7 cellular contexts compared by ENCODE assay signal in genomic region chrX:1673337-1673736, GRCh38. TPM values are rescaled to one million over a fixed set of nuclear protein-coding genes. Genes with fewer than 3 reads are reported as not detected.
DNase-seq lines count a peak whose midpoint lies in the region; TF ChIP-seq lines count a peak whose summit lies in the region.

No MANE protein-coding gene starts in this region.

- H3K9me2 ChIP-seq in Karpas-422 (replicated peaks; ENCODE audit: insufficient read depth, low read length), result no peaks in the 10 kb centered on the region

- peaks cover 10% of the 10 kb centered on the region; the same call in 1 of the 2 replicates for H3K79me2 ChIP-seq in Karpas-422 (ENCODE audit: low read length)

- H3K9me3 ChIP-seq in Karpas-422 (ENCODE audit: low read length), result no peaks in the 10 kb centered on the region

- H3K36me3 ChIP-seq in GM06990 (ENCODE audit: control insufficient read depth, insufficient read depth, low read length) (no peaks in the 10 kb centered on the region; the same call in 1 of the 2 replicates), Karpas-422 (ENCODE audit: insufficient read depth, low read length) (0 out of 2 replicates have a peak, but pooled peaks cover 2% of the 10 kb centered on the region)

- H3K4me3 ChIP-seq in GM06990 (replicated peaks; ENCODE audit: low read depth, low read length) (no peak overlapping the region), Karpas-422 (ENCODE audit: low read length) (no peak overlapping the region)

- no peak overlapping the region for H3K4me2 ChIP-seq in Karpas-422 (ENCODE audit: low read depth, low read length, poor library complexity, severe bottlenecking)

- H3K27me3 ChIP-seq in GM06990 (replicated peaks; ENCODE audit: control insufficient read depth, insufficient read depth, low read length), result no peaks in the 10 kb centered on the region
- H3K27me3 ChIP-seq in Karpas-422 (ENCODE audit: low read length), result no peaks in the 10 kb centered on the region

- peak; percentile 72 for TF ChIP-seq CTCF in GM06990 (IDR thresholded peaks at IDR 0.05; ENCODE audit: insufficient read depth, low read length, poor library complexity, severe bottlenecking)

- H3K27ac ChIP-seq in Karpas-422 (ENCODE audit: low read length), result no peak overlapping the region

- no peaks in the 10 kb centered on the region for H3K4me1 ChIP-seq in Karpas-422 (ENCODE audit: low read length)

- no peak for DNase-seq in GM06990 (ENCODE audit: extremely low read depth, insufficient read length)
- peak; percentile 84 for DNase-seq in Karpas-422
- DNase-seq in activated T-cell treated with anti-CD3 and anti-CD28 coated beads for 4 hours, result peak; percentile 32
- DNase-seq in inferior parietal cortex (ENCODE audit: extremely low spot score), result peak; percentile 16
- DNase-seq in NCI-H1930 (lab: John Stamatoyannopoulos, UW), result no peak
- DNase-seq in NCI-H1092 (lab: John Stamatoyannopoulos, UW), result no peak
- DNase-seq in AG08396 (ENCODE audit: low spot score), result no peak

- H3K9ac ChIP-seq in Karpas-422 (ENCODE audit: low read length), result no peak overlapping the region

- H2AFZ ChIP-seq in Karpas-422 (ENCODE audit: low read length), result no peak overlapping the region

- no peaks in the 10 kb centered on the region for H4K20me1 ChIP-seq in Karpas-422 (ENCODE audit: insufficient read depth, low read depth, low read length)

RNA-seq across cellular contexts. Expression of gene ASMT, which starts 58.5 kb away (rescaled TPM):
- 0.29 TPM in 1 of 2 replicates, not detected in the other for total RNA-seq in Karpas-422 (2014; rRNA removed; shearing (Covaris generic); ENCODE audit: low replicate concordance)

Comparison
In these comparisons a context has a peak if more than half of its experiments do, and no peak if none do; other contexts are left out.
1. DNase-seq: peak in Karpas-422 (single experiment), activated T-cell treated with anti-CD3 and anti-CD28 coated beads for 4 hours (single experiment) and inferior parietal cortex (single experiment); none in GM06990 (single experiment), NCI-H1930 (0 of 2), NCI-H1092 (single experiment) and AG08396 (single experiment).